24 cellular contexts compared by ENCODE assay signal in the genomic region with DNA sequence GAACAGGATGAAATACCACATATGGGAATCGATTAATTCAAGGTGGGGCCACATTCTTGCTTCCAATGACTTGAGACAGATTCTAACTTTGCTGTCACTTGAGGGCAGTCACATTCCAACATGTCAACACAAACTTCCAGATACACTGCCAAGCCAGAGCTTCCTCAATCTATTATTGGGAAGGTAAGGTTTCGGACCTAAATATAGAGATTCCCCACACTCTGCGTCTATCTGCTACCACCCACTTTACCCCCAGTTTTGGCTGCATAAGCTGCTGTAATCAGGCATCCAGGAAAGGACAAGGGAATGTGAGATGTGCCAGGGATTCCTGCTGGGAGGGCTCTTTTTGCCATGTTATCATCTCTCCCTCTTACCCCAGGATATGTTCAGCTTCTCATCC.
"Had no signal": no experiment of that assay in that cellular context is flagged by ENCODE, and none has a peak within 500 bp of the region (broad histone marks: within the 10 kb centered on the region; RNA-seq: fewer than 3 reads in every experiment).

No MANE protein-coding gene starts in this region.

- H3K9me3 Mint-ChIP-seq: effector memory CD8-positive, alpha-beta T cell had no signal

- H3K9me3 ChIP-seq: lower lobe of right lung, testis, vagina had no signal

- H3K27me3 ChIP-seq: esophagus muscularis mucosa, gastroesophageal sphincter, spleen, testis, tibial nerve, upper lobe of right lung, vagina had no signal

- H3K27me3 Mint-ChIP-seq: dendritic cell treated with granulocyte-macrophage colony-stimulating factor and Interleukin-4, amounts not matched to agents 40 ng/mL and 50 ng/mL, for 4 days; effector memory CD8-positive, alpha-beta T cell; memory B cell; naive B cell; stimulated activated memory B cell treated with anti-CD40 and anti-IgM and Interleukin-4, amounts not matched to agents 10 μg/mL and 1 μg/mL and 100 μg/mL, for 72 hours; stimulated activated naive CD8-positive, alpha-beta T cell treated with anti-CD3 and anti-CD28 coated beads, Interleukin-15, amount 100 ng/mL, for 72 hours had no signal

- H3K27ac ChIP-seq: epithelial cell of prostate, esophagus muscularis mucosa, gastroesophageal sphincter, lower lobe of right lung, parathyroid adenoma, spleen, testis, tibial nerve, upper lobe of right lung, vagina had no signal

- H3K4me1 Mint-ChIP-seq: memory B cell; mesothelial cell of epicardium; naive B cell; stimulated activated memory B cell treated with anti-CD40 and anti-IgM and Interleukin-4, amounts not matched to agents 10 μg/mL and 1 μg/mL and 100 μg/mL, for 72 hours had no signal

- H3K9ac ChIP-seq: parathyroid adenoma had no signal

- H3K4me1 ChIP-seq: lower lobe of right lung, parathyroid adenoma, spleen, testis, upper lobe of right lung, vagina had no signal

- ATAC-seq: effector memory CD8-positive, alpha-beta T cell; gastroesophageal sphincter; left lobe of liver; lower lobe of right lung; stimulated activated memory B cell treated with anti-CD40 and anti-IgM and Interleukin-4, amounts not matched to agents 10 μg/mL and 1 μg/mL and 100 μg/mL, for 72 hours; stimulated activated naive CD8-positive, alpha-beta T cell treated with anti-CD3 and anti-CD28 coated beads, Interleukin-15, amount 100 ng/mL, for 72 hours; upper lobe of right lung had no signal

- H2AFZ ChIP-seq: parathyroid adenoma had no signal

- H3K79me2 ChIP-seq: parathyroid adenoma had no signal

- H3K4me3 ChIP-seq: esophagus muscularis mucosa, gastroesophageal sphincter, lower lobe of right lung, spleen, testis, tibial nerve, upper lobe of right lung, vagina had no signal

- H3K4me3 Mint-ChIP-seq: dendritic cell treated with granulocyte-macrophage colony-stimulating factor and Interleukin-4, amounts not matched to agents 40 ng/mL and 50 ng/mL, for 4 days; effector memory CD8-positive, alpha-beta T cell; memory B cell; mesothelial cell of epicardium; naive B cell; nephron; stimulated activated memory B cell treated with anti-CD40 and anti-IgM and Interleukin-4, amounts not matched to agents 10 μg/mL and 1 μg/mL and 100 μg/mL, for 72 hours; stimulated activated naive CD8-positive, alpha-beta T cell treated with anti-CD3 and anti-CD28 coated beads, Interleukin-15, amount 100 ng/mL, for 72 hours had no signal

- H3K27ac Mint-ChIP-seq: dendritic cell treated with granulocyte-macrophage colony-stimulating factor and Interleukin-4, amounts not matched to agents 40 ng/mL and 50 ng/mL, for 4 days; effector memory CD8-positive, alpha-beta T cell; memory B cell; mesothelial cell of epicardium; naive B cell; nephron; stimulated activated memory B cell treated with anti-CD40 and anti-IgM and Interleukin-4, amounts not matched to agents 10 μg/mL and 1 μg/mL and 100 μg/mL, for 72 hours; stimulated activated naive CD8-positive, alpha-beta T cell treated with anti-CD3 and anti-CD28 coated beads, Interleukin-15, amount 100 ng/mL, for 72 hours had no signal

- DNase-seq: effector memory CD8-positive, alpha-beta T cell; hippocampal formation; kidney glomerular epithelial cell; lower lobe of right lung; naive B cell; spleen; stimulated activated CD4-positive, alpha-beta T cell treated with anti-CD3 and anti-CD28 coated beads, Interleukin-15, amount 100 ng/mL, for 24 hours; stimulated activated CD4-positive, alpha-beta T cell treated with anti-CD3 and anti-CD28 coated beads, Interleukin-1b, Interleukin-23, amount 100 ng/mL, for 48 hours; stimulated activated CD4-positive, alpha-beta T cell treated with anti-CD3 and anti-CD28 coated beads, Interleukin-4, amount 100 ng/mL, for 24 hours; stimulated activated naive CD8-positive, alpha-beta T cell treated with anti-CD3 and anti-CD28 coated beads, Interleukin-15, amount 100 ng/mL, for 72 hours; testis; upper lobe of right lung had no signal
